Comparison of ENCODE assay signal across 8 cellular contexts in genomic region chr2:39120521-39120770, GRCh38. TPM values are rescaled to one million over a fixed set of nuclear protein-coding genes. Genes with fewer than 3 reads are reported as not detected.
DNase-seq lines count a peak whose midpoint lies in the region; ATAC-seq and TF ChIP-seq lines count a peak whose summit lies in the region.

No MANE protein-coding gene starts in this region.

- H3K27me3 Mint-ChIP-seq in activated CD4-positive, alpha-beta T cell treated with anti-CD3 and anti-CD28 coated beads, Interleukin-2, amount 10 ng/mL, durations not matched to agents 24 days and 14 days, result no peaks in the 10 kb centered on the region
- H3K27me3 Mint-ChIP-seq in CD8-positive, alpha-beta memory T cell, result no peaks in the 10 kb centered on the region

- H3K27ac Mint-ChIP-seq in activated CD4-positive, alpha-beta T cell treated with anti-CD3 and anti-CD28 coated beads, Interleukin-2, amount 10 ng/mL, durations not matched to agents 24 days and 14 days, result no peak overlapping the region
- H3K27ac Mint-ChIP-seq in CD8-positive, alpha-beta memory T cell, result no peak overlapping the region

- H3K36me3 Mint-ChIP-seq in activated CD4-positive, alpha-beta T cell treated with anti-CD3 and anti-CD28 coated beads, Interleukin-2, amount 10 ng/mL, durations not matched to agents 24 days and 14 days (ENCODE audit: low read depth), result peaks cover 38% of the 10 kb centered on the region
- peaks cover 0 to 43% (median 4%) of the 10 kb centered on the region in 3 donors for H3K36me3 Mint-ChIP-seq in CD8-positive, alpha-beta memory T cell

- no peak for ATAC-seq in GM18870 (IDR thresholded peaks at IDR 0.05; ENCODE audit: unreplicated experiment)

- H3K9me3 Mint-ChIP-seq in activated CD4-positive, alpha-beta T cell treated with anti-CD3 and anti-CD28 coated beads, Interleukin-2, amount 10 ng/mL, durations not matched to agents 24 days and 14 days, result no peaks in the 10 kb centered on the region
- no peaks in the 10 kb centered on the region for H3K9me3 Mint-ChIP-seq in CD8-positive, alpha-beta memory T cell

- H2AFZ ChIP-seq in smooth muscle cell (ENCODE audit: low read depth), result peak overlapping the region; percentile 62

- peaks cover 59% of the 10 kb centered on the region for H3K79me2 ChIP-seq in smooth muscle cell (ENCODE audit: low read depth)

- H3K4me1 Mint-ChIP-seq in activated CD4-positive, alpha-beta T cell treated with anti-CD3 and anti-CD28 coated beads, Interleukin-2, amount 10 ng/mL, durations not matched to agents 24 days and 14 days, result peaks cover 55% of the 10 kb centered on the region
- peaks cover 63 to 76% (median 75%) of the 10 kb centered on the region in 3 donors for H3K4me1 Mint-ChIP-seq in CD8-positive, alpha-beta memory T cell

- H3K4me3 Mint-ChIP-seq in activated CD4-positive, alpha-beta T cell treated with anti-CD3 and anti-CD28 coated beads, Interleukin-2, amount 10 ng/mL, durations not matched to agents 24 days and 14 days, result peak overlapping the region; percentile 91
- H3K4me3 Mint-ChIP-seq in CD8-positive, alpha-beta memory T cell, result peak overlapping the region in 1 of 7 donors; percentile 99

- intact Hi-C loops in activated CD4-positive, alpha-beta T cell treated with anti-CD3 and anti-CD28 coated beads, Interleukin-2, amount 10 ng/mL, durations not matched to agents 24 days and 14 days (cut with micrococcal nuclease), result loop anchor here (5.0 kb wide), 4 partner anchors 113 to 368 kb away; partner anchors contain the start of genes MAP4K3 and SRSF7

- TF ChIP-seq CTCF in epithelial cell of proximal tubule (conservative IDR thresholded peaks at IDR 0.05; ENCODE audit: low read depth, low read length) (no peak), smooth muscle cell (IDR thresholded peaks at IDR 0.05; ENCODE audit: borderline replicate concordance, insufficient read depth, poor library complexity, severe bottlenecking) (no peak)

- peaks cover 12% of the 10 kb centered on the region for H3F3A ChIP-seq in smooth muscle cell (ENCODE audit: low read depth)

- H3K4me2 ChIP-seq in smooth muscle cell, result peak overlapping the region; percentile 91

- no peak for DNase-seq in activated CD4-positive, alpha-beta T cell treated with anti-CD3 and anti-CD28 coated beads, Interleukin-2, amount 10 ng/mL, durations not matched to agents 24 days and 14 days
- no peak for DNase-seq in activated CD4-positive, alpha-beta T cell treated with anti-CD3 and anti-CD28 coated beads for 4 hours
- no peak for DNase-seq in epithelial cell of proximal tubule (ENCODE audit: low read depth)
- no peak for DNase-seq in smooth muscle cell (lab: John Stamatoyannopoulos, UW; ENCODE audit: unreplicated experiment)
- DNase-seq in SW 1271 (lab: John Stamatoyannopoulos, UW), result no peak
- DNase-seq in CD8-positive, alpha-beta memory T cell, result no peak

- peak overlapping the region; percentile 78 for H3K9ac ChIP-seq in HUES64 (ENCODE audit: low read depth, low read length)
- peak overlapping the region; percentile 65 for H3K9ac ChIP-seq in smooth muscle cell (ENCODE audit: low read depth)

- peak overlapping the region; percentile 92; the same call in 1 of the 2 replicates for H3K27ac ChIP-seq in HUES64 (ENCODE audit: low read depth, low read length)
- peak overlapping the region; percentile 84 for H3K27ac ChIP-seq in smooth muscle cell (ENCODE audit: low read depth)
- H3K27ac ChIP-seq in CD8-positive, alpha-beta memory T cell (ENCODE audit: low read depth, low read length), result no peak overlapping the region

- H3K9me3 ChIP-seq in HUES64 (ENCODE audit: insufficient read depth, low read depth, low read length) (no peaks in the 10 kb centered on the region), smooth muscle cell (replicated peaks; ENCODE audit: low read depth) (no peaks in the 10 kb centered on the region)
- H3K9me3 ChIP-seq in CD8-positive, alpha-beta memory T cell (ENCODE audit: low read length), result no peaks in the 10 kb centered on the region

- POLR2A ChIA-PET in CD8-positive, alpha-beta memory T cell (lab: Charles Lee), result interaction anchor here (0.8 to 3.4 kb wide), 14 partner anchors 9 to 369 kb away, joined by 3 to 65 read pairs (median 5); partner anchors contain the start of gene SRSF7

- no peaks in the 10 kb centered on the region for H3K27me3 ChIP-seq in HUES64 (ENCODE audit: insufficient read depth, low read length)
- no peaks in the 10 kb centered on the region for H3K27me3 ChIP-seq in smooth muscle cell (ENCODE audit: low read depth)
- no peaks in the 10 kb centered on the region for H3K27me3 ChIP-seq in CD8-positive, alpha-beta memory T cell (ENCODE audit: insufficient read depth, low read length, poor library complexity, severe bottlenecking)

- H3K36me3 ChIP-seq in HUES64 (ENCODE audit: insufficient read depth, low read length) (peaks cover 11% of the 10 kb centered on the region; the same call in 1 of the 2 replicates), smooth muscle cell (ENCODE audit: low read depth) (no peaks in the 10 kb centered on the region)
- H3K36me3 ChIP-seq in CD8-positive, alpha-beta memory T cell (ENCODE audit: insufficient read depth, low read length), result no peaks in the 10 kb centered on the region

- H3K4me3 ChIP-seq in HUES64 (ENCODE audit: low read length) (peak overlapping the region; percentile 68), epithelial cell of proximal tubule (ENCODE audit: low read depth, low read length) (peak overlapping the region; percentile 75), smooth muscle cell (peak overlapping the region; percentile 82)
- H3K4me3 ChIP-seq in CD8-positive, alpha-beta memory T cell (ENCODE audit: low read length), result no peak overlapping the region

- CTCF ChIA-PET in CD8-positive, alpha-beta memory T cell (lab: Charles Lee), result interaction anchor here (0.9 to 7.8 kb wide), 20 partner anchors 10 to 369 kb away, joined by 3 to 123 read pairs (median 5); partner anchors contain the start of gene SRSF7

- H3K4me1 ChIP-seq in HUES64 (ENCODE audit: insufficient read depth, low read length) (peaks cover 23% of the 10 kb centered on the region), smooth muscle cell (ENCODE audit: low read depth) (peaks cover 33% of the 10 kb centered on the region)
- peaks cover 36% of the 10 kb centered on the region for H3K4me1 ChIP-seq in CD8-positive, alpha-beta memory T cell (ENCODE audit: insufficient read depth, low read length)

- peaks cover 45% of the 10 kb centered on the region for H4K20me1 ChIP-seq in smooth muscle cell (ENCODE audit: low read depth)

- WGBS in HUES64, result 0% methylated on average over 37 of the region's 37 CpGs
- WGBS in smooth muscle cell (ENCODE audit: low lambda C conversion rate), result 0% methylated on average over 26 of the region's 37 CpGs

RNA-seq across cellular contexts. Expression of gene SOS1, which starts 0.4 kb away (rescaled TPM):
- 66.1 and 74.5 TPM in 2 replicates for total RNA-seq in activated CD4-positive, alpha-beta T cell treated with anti-CD3 and anti-CD28 coated beads, Interleukin-2, amount 10 ng/mL, durations not matched to agents 24 days and 14 days
- 12.7 TPM for polyA plus RNA-seq in HUES64 (2013, experiment 1 of 2)
- 15.5 TPM for polyA plus RNA-seq in HUES64 (2013, experiment 2 of 2)
- total RNA-seq in epithelial cell of proximal tubule (10.2 and 11.7 TPM in 2 replicates), smooth muscle cell (34.0 and 38.5 TPM in 2 replicates)
- polyA plus RNA-seq in smooth muscle cell, result 8.4 and 10.1 TPM in 2 replicates
- total RNA-seq in CD8-positive, alpha-beta memory T cell, result 10 to 100 TPM; 72.6 to 75.9 TPM
- 14.5 TPM for polyA plus RNA-seq in CD8-positive, alpha-beta memory T cell
